12 cellular contexts compared by ENCODE assay signal in genomic region chr20:19915111-19915798, GRCh38.
DNase-seq lines count a peak whose midpoint lies in the region; ATAC-seq and TF ChIP-seq lines count a peak whose summit lies in the region.
"Had no signal": no experiment of that assay in that cellular context is flagged by ENCODE, and none has a peak within 500 bp of the region (broad histone marks: within the 10 kb centered on the region; RNA-seq: fewer than 3 reads in every experiment).

No MANE protein-coding gene starts in this region.

- no peak overlapping the region for H2BK5ac ChIP-seq in trophoblast cell (ENCODE audit: low read depth, low read length, poor library complexity)

- no peak overlapping the region for H4K12ac ChIP-seq in trophoblast cell (ENCODE audit: low read depth, low read length)

- H3K4me3 ChIP-seq in Peyer's patch (no peak overlapping the region), trophoblast cell (ENCODE audit: low read depth, low read length) (no peak overlapping the region)

- no peak for TF ChIP-seq POLR2A in Peyer's patch (IDR thresholded peaks at IDR 0.05)

- H2BK120ac ChIP-seq in trophoblast cell (ENCODE audit: insufficient read depth, low read length, poor library complexity) = no peak overlapping the region

- no peak overlapping the region for H3K23ac ChIP-seq in trophoblast cell (ENCODE audit: low read length)

- H3K27me3 ChIP-seq in Peyer's patch (no peaks in the 10 kb centered on the region), trophoblast cell (ENCODE audit: insufficient read depth, low read length) (no peaks in the 10 kb centered on the region)

- no peak for ATAC-seq in GM21423 (IDR thresholded peaks at IDR 0.05; ENCODE audit: unreplicated experiment)

- TF ChIP-seq CTCF in GM10266 (IDR thresholded peaks at IDR 0.05; ENCODE audit: control insufficient read depth, insufficient read depth, low read depth, missing control alignments) (no peak), Peyer's patch (IDR thresholded peaks at IDR 0.05) (no peak)

- H2AFZ ChIP-seq in trophoblast cell (ENCODE audit: insufficient read depth, low read length, poor library complexity) = no peak overlapping the region

- peak overlapping the region; percentile 33 for H3K18ac ChIP-seq in trophoblast cell (ENCODE audit: low read length)

- H2AK5ac ChIP-seq in trophoblast cell (ENCODE audit: low read length) = no peak overlapping the region

- H3K4me1 ChIP-seq in Peyer's patch (peaks cover 0 to 21% (median 0%) of the 10 kb centered on the region in 4 donors), trophoblast cell (ENCODE audit: control insufficient read depth in 1 of 2, insufficient read depth in 2 of 2, low read length in 2 of 2) (peaks cover 5 to 6% of the 10 kb centered on the region in 2 experiments)

- no peak overlapping the region for H2BK12ac ChIP-seq in trophoblast cell (ENCODE audit: low read length)

- H3K14ac ChIP-seq in trophoblast cell (ENCODE audit: low read length) = no peak overlapping the region

- H4K91ac ChIP-seq in trophoblast cell (ENCODE audit: low read depth, low read length) = no peak overlapping the region

- H3K36me3 ChIP-seq in Peyer's patch = no peaks in the 10 kb centered on the region
- H3K36me3 ChIP-seq in trophoblast cell (ENCODE audit: control insufficient read depth in 1 of 2, insufficient read depth in 2 of 2, low read length in 2 of 2) = no peaks in the 10 kb centered on the region

- DNase-seq in GM10266 (ENCODE audit: extremely low spot score) (peak; percentile 22), Peyer's patch (no peak), fibroblast of peridontal ligament (ENCODE audit: extremely low read depth) (peak; percentile 13), trophoblast cell (peak in 1 of 2 donors; percentile 44), NCI-H748 treated with DMSO at 0.1 percent for 48 hours (lab: John Stamatoyannopoulos, UW) (no peak), NCI-H748 (lab: John Stamatoyannopoulos, UW; ENCODE audit: unreplicated experiment) (no peak)
- DNase-seq in activated CD4-positive, alpha-beta T cell treated with anti-CD3 and anti-CD28 coated beads, Interleukin-2, amount 50 U/mL, for 48 hours = no peak
- DNase-seq: CD4-positive, CD25-positive, alpha-beta regulatory T cell; effector memory CD4-positive, alpha-beta T cell; GOT3; stimulated activated CD4-positive, alpha-beta T cell treated with anti-CD3 and anti-CD28 coated beads, Interleukin-15, amount 100 ng/mL, for 24 hours had no signal

- no peaks in the 10 kb centered on the region for H3K79me2 ChIP-seq in trophoblast cell (ENCODE audit: control insufficient read depth, insufficient read depth, low read length, poor library complexity)

- H3K4me2 ChIP-seq in trophoblast cell (ENCODE audit: low read length) = no peak overlapping the region

- no peak overlapping the region for H3K4ac ChIP-seq in trophoblast cell (ENCODE audit: low read depth, low read length)

- H3K9ac ChIP-seq in trophoblast cell (ENCODE audit: low read length) = peak overlapping the region; percentile 1

- H3K9me3 ChIP-seq in Peyer's patch (no peaks in the 10 kb centered on the region), trophoblast cell (ENCODE audit: insufficient read depth, low read depth, low read length) (no peaks in the 10 kb centered on the region)

- H4K8ac ChIP-seq in trophoblast cell (ENCODE audit: low read depth, low read length) = no peak overlapping the region

- H3K79me1 ChIP-seq in trophoblast cell (ENCODE audit: low read length) = peaks cover 2% of the 10 kb centered on the region

- WGBS in trophoblast cell (ENCODE audit: extremely low coverage, insufficient coverage, insufficient read length) = no CpG with 5 or more reads among the region's 6 CpGs

- H3K27ac ChIP-seq in Peyer's patch (peak overlapping the region in 3 of 4 donors; percentile 0 to 49 (median 38)), trophoblast cell (ENCODE audit: low read depth, low read length) (no peak overlapping the region)

Comparison
In these comparisons a context has a peak if more than half of its experiments do, and no peak if none do; other contexts are left out.
1. DNase-seq: peak in GM10266 (single experiment) and fibroblast of peridontal ligament (single experiment); none in Peyer's patch (0 of 3), NCI-H748 treated with DMSO at 0.1 percent for 48 hours (single experiment), activated CD4-positive, alpha-beta T cell treated with anti-CD3 and anti-CD28 coated beads, Interleukin-2, amount 50 U/mL, for 48 hours (0 of 2) and NCI-H748 (single experiment).